Comparison of ENCODE assay signal across 8 cellular contexts in the genomic region with DNA sequence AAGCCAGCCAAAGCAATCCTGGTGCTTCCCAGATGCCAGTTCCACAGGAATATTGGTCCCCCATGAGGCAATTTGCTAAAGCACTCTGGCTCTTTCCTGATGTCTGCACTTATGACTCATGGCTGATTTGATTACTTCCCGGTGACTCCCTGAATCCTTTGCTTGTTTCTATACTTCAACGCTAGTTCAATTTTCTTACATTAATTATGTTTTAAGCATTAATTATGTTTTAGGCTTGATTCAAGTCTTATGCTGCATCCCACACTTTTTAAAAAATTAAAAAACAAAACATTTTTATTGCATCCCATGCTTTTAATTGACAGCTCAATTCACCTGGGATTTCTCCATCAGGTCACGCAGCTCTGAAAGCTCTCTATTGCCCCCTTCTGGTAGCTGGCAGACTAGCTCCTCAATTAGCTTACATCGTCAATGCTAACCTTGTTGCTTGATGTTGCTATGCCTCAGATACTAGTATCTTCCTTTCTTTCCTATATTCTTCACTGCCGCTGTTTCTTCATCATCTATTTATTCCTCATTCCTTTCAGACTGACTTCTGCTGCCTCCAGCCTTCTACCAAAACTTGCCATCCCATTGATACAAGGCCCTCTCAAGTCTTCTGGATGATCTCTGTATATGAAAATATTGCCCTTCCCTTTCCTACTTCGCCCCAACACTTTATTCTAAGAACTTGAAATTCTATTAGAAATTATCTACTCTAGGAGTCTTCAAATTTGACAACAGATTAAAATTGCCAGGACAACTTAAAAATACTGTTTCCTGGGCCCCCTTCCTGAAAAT. TPM values are rescaled to one million over a fixed set of nuclear protein-coding genes. Genes with fewer than 3 reads are reported as not detected.
A peak's percentile ranks its signal among the peaks of the same experiment; 100 is the strongest.
DNase-seq lines count a peak whose midpoint lies in the region; ATAC-seq and TF ChIP-seq lines count a peak whose summit lies in the region.

No MANE protein-coding gene starts in this region.

- peak; percentile 73 for TF ChIP-seq CTCF in WTC11 (IDR thresholded peaks at IDR 0.05)

- CTCF ChIA-PET in WTC11 (lab: Charles Lee): interaction anchor here (0.7 to 2.8 kb wide), 22 partner anchors 9 to 183 kb away, joined by 3 to 38 read pairs (median 6); a partner anchor contains a TSS

- DNase-seq in NCI-H2029 (lab: John Stamatoyannopoulos, UW) (peak; percentile 20), NCI-H2029 treated with DMSO at 0.1 percent for 48 hours (lab: John Stamatoyannopoulos, UW) (no peak), NCI-H2081 treated with DMSO at 0.1 percent for 48 hours (lab: John Stamatoyannopoulos, UW) (peak; percentile 42), WTC11 (ENCODE audit: low spot score) (peak; percentile 73), left colon (peak; percentile 35 to 73)
- peak; percentile 60 for DNase-seq in central memory CD4-positive, alpha-beta T cell
- peak; percentile 17 to 37 (median 31) for DNase-seq in stimulated activated CD4-positive, alpha-beta T cell treated with anti-CD3 and anti-CD28 coated beads, TNF-alpha, amount 100 ng/mL, for 1 hour (ENCODE audit: low read depth in 3 of 3, low spot score in 1 of 3)

- H3K4me1 Mint-ChIP-seq in WTC11: no peaks in the 10 kb centered on the region

- intact Hi-C loops in left colon (cut with DNase I, micrococcal nuclease): loop anchor here in 1 of 2 donors (1.0 kb wide), 1 partner anchor 32 kb away; a partner anchor contains a TSS

- no peak overlapping the region for H3K4me3 Mint-ChIP-seq in WTC11

- ATAC-seq in HG02852 (IDR thresholded peaks at IDR 0.05; ENCODE audit: unreplicated experiment) (peak; percentile 74), WTC11 (peak; percentile 86), left colon (peak; percentile 97)

- no peaks in the 10 kb centered on the region for H3K9me3 Mint-ChIP-seq in WTC11

- H3K27ac Mint-ChIP-seq in WTC11: no peak overlapping the region

- no peaks in the 10 kb centered on the region for H3K27me3 Mint-ChIP-seq in WTC11 (ENCODE audit: low read depth)

- no peaks in the 10 kb centered on the region for H3K36me3 Mint-ChIP-seq in WTC11

- POLR2A ChIA-PET in WTC11 (lab: Charles Lee): no interaction called here

TF ChIP-seq in WTC11, 78 proteins besides CTCF, POLR2A, EP300 and RAD21:
- TF ChIP-seq, protein P1, sequence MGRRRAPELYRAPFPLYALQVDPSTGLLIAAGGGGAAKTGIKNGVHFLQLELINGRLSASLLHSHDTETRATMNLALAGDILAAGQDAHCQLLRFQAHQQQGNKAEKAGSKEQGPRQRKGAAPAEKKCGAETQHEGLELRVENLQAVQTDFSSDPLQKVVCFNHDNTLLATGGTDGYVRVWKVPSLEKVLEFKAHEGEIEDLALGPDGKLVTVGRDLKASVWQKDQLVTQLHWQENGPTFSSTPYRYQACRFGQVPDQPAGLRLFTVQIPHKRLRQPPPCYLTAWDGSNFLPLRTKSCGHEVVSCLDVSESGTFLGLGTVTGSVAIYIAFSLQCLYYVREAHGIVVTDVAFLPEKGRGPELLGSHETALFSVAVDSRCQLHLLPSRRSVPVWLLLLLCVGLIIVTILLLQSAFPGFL (CRISPR knock-in tag; IDR thresholded peaks at IDR 0.05; ENCODE audit: borderline replicate concordance): no peak
- TF ChIP-seq NR2C2 (CRISPR knock-in tag; IDR thresholded peaks at IDR 0.05) (no peak), ZNF671 (CRISPR knock-in tag; IDR thresholded peaks at IDR 0.05) (no peak), TEAD1 (CRISPR knock-in tag; IDR thresholded peaks at IDR 0.05) (no peak), SMAD4 (CRISPR knock-in tag; IDR thresholded peaks at IDR 0.05) (no peak), PRRX2 (CRISPR knock-in tag; IDR thresholded peaks at IDR 0.05) (no peak), NFYB (CRISPR knock-in tag; conservative IDR thresholded peaks at IDR 0.05; ENCODE audit: low read depth) (no peak), HMGA2 (CRISPR knock-in tag; IDR thresholded peaks at IDR 0.05) (no peak), SOX15 (CRISPR knock-in tag; IDR thresholded peaks at IDR 0.05) (no peak), NR1H2 (CRISPR knock-in tag; IDR thresholded peaks at IDR 0.05) (no peak)
- TF ChIP-seq, protein P2, sequence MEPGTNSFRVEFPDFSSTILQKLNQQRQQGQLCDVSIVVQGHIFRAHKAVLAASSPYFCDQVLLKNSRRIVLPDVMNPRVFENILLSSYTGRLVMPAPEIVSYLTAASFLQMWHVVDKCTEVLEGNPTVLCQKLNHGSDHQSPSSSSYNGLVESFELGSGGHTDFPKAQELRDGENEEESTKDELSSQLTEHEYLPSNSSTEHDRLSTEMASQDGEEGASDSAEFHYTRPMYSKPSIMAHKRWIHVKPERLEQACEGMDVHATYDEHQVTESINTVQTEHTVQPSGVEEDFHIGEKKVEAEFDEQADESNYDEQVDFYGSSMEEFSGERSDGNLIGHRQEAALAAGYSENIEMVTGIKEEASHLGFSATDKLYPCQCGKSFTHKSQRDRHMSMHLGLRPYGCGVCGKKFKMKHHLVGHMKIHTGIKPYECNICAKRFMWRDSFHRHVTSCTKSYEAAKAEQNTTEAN (CRISPR knock-in tag; IDR thresholded peaks at IDR 0.05): no peak
- TF ChIP-seq, protein P3, sequence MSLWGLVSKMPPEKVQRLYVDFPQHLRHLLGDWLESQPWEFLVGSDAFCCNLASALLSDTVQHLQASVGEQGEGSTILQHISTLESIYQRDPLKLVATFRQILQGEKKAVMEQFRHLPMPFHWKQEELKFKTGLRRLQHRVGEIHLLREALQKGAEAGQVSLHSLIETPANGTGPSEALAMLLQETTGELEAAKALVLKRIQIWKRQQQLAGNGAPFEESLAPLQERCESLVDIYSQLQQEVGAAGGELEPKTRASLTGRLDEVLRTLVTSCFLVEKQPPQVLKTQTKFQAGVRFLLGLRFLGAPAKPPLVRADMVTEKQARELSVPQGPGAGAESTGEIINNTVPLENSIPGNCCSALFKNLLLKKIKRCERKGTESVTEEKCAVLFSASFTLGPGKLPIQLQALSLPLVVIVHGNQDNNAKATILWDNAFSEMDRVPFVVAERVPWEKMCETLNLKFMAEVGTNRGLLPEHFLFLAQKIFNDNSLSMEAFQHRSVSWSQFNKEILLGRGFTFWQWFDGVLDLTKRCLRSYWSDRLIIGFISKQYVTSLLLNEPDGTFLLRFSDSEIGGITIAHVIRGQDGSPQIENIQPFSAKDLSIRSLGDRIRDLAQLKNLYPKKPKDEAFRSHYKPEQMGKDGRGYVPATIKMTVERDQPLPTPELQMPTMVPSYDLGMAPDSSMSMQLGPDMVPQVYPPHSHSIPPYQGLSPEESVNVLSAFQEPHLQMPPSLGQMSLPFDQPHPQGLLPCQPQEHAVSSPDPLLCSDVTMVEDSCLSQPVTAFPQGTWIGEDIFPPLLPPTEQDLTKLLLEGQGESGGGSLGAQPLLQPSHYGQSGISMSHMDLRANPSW (CRISPR knock-in tag; conservative IDR thresholded peaks at IDR 0.05; ENCODE audit: low read depth): no peak
- TF ChIP-seq, protein P4, sequence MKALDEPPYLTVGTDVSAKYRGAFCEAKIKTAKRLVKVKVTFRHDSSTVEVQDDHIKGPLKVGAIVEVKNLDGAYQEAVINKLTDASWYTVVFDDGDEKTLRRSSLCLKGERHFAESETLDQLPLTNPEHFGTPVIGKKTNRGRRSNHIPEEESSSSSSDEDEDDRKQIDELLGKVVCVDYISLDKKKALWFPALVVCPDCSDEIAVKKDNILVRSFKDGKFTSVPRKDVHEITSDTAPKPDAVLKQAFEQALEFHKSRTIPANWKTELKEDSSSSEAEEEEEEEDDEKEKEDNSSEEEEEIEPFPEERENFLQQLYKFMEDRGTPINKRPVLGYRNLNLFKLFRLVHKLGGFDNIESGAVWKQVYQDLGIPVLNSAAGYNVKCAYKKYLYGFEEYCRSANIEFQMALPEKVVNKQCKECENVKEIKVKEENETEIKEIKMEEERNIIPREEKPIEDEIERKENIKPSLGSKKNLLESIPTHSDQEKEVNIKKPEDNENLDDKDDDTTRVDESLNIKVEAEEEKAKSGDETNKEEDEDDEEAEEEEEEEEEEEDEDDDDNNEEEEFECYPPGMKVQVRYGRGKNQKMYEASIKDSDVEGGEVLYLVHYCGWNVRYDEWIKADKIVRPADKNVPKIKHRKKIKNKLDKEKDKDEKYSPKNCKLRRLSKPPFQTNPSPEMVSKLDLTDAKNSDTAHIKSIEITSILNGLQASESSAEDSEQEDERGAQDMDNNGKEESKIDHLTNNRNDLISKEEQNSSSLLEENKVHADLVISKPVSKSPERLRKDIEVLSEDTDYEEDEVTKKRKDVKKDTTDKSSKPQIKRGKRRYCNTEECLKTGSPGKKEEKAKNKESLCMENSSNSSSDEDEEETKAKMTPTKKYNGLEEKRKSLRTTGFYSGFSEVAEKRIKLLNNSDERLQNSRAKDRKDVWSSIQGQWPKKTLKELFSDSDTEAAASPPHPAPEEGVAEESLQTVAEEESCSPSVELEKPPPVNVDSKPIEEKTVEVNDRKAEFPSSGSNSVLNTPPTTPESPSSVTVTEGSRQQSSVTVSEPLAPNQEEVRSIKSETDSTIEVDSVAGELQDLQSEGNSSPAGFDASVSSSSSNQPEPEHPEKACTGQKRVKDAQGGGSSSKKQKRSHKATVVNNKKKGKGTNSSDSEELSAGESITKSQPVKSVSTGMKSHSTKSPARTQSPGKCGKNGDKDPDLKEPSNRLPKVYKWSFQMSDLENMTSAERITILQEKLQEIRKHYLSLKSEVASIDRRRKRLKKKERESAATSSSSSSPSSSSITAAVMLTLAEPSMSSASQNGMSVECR (CRISPR knock-in tag; IDR thresholded peaks at IDR 0.05; ENCODE audit: borderline replicate concordance): no peak
- TF ChIP-seq, protein P5, sequence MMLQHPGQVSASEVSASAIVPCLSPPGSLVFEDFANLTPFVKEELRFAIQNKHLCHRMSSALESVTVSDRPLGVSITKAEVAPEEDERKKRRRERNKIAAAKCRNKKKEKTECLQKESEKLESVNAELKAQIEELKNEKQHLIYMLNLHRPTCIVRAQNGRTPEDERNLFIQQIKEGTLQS (CRISPR knock-in tag; conservative IDR thresholded peaks at IDR 0.05): no peak

RNA-seq across cellular contexts. Expression of a gene that starts 32.0 kb away (rescaled TPM):
- 0.16 TPM in 1 of 3 replicates, not detected in the others for total RNA-seq in WTC11 (2021)
- under 1 TPM in 1 of 2 donors, not detected in 1; 0.22 TPM for total RNA-seq in left colon

RNA-seq across cellular contexts. Expression of a gene that starts 45.9 kb away (rescaled TPM):
- total RNA-seq in WTC11 (2021): 12.0 to 17.3 TPM (median 16.5 TPM) in 3 replicates
- total RNA-seq in left colon: 1 to 10 TPM; 2.7 to 5.6 TPM
